In genomic region chr20:40339661-40340449, GRCh38 we compare ENCODE assay signal across 17 cellular contexts.
DNase-seq lines count a peak whose midpoint lies in the region; ATAC-seq and TF ChIP-seq lines count a peak whose summit lies in the region.
"Had no signal": no experiment of that assay in that cellular context is flagged by ENCODE, and none has a peak within 500 bp of the region (broad histone marks: within the 10 kb centered on the region; RNA-seq: fewer than 3 reads in every experiment).

No MANE protein-coding gene starts in this region.

- no peaks in the 10 kb centered on the region for H3K27me3 ChIP-seq in upper lobe of left lung
- no peaks in the 10 kb centered on the region for H3K27me3 ChIP-seq in HAP-1 (ENCODE audit: low read depth)

- peak in 2 of 4 donors; percentile 19 to 37 for TF ChIP-seq EP300 in upper lobe of left lung (IDR thresholded peaks at IDR 0.05)

- intact Hi-C loops in activated CD4-positive, alpha-beta T cell treated with anti-CD3 and anti-CD28 coated beads, Interleukin-2, amount 10 ng/mL, durations not matched to agents 24 days and 14 days (cut with micrococcal nuclease), result no loop called here
- intact Hi-C loops in activated CD4-positive, alpha-beta T cell treated with anti-CD3 and anti-CD28 coated beads for 36 hours (cut with DNase I, micrococcal nuclease), result no loop called here
- intact Hi-C loops in mucosa of descending colon (cut with DNase I, micrococcal nuclease), result no loop called here

- H3K4me1 ChIP-seq in mucosa of descending colon (ENCODE audit: low read depth) (no peaks in the 10 kb centered on the region), upper lobe of left lung (no peaks in the 10 kb centered on the region), HAP-1 (no peaks in the 10 kb centered on the region)

- 72 to 81% methylated on average over 2 of the region's 2 CpGs for WGBS in upper lobe of left lung, 2 donors

- H3K4me3 ChIP-seq in fibroblast of mammary gland (ENCODE audit: control insufficient read depth, low read depth, low read length), result no peak overlapping the region
- H3K4me3 ChIP-seq in mucosa of descending colon, result no peak overlapping the region
- no peak overlapping the region for H3K4me3 ChIP-seq in upper lobe of left lung
- no peak overlapping the region for H3K4me3 ChIP-seq in HAP-1
- H3K4me3 ChIP-seq: coronary artery had no signal

- POLR2A ChIA-PET in activated CD4-positive, alpha-beta T cell treated with anti-CD3 and anti-CD28 coated beads for 36 hours (lab: Charles Lee), result no interaction called here

- CTCF ChIA-PET in activated CD4-positive, alpha-beta T cell treated with anti-CD3 and anti-CD28 coated beads for 36 hours (lab: Charles Lee), result interaction anchor here (1.0 kb wide), 1 partner anchor 625 kb away, joined by 3 read pairs; no protein-coding TSS in a partner anchor

- peak; percentile 16 for DNase-seq in activated CD4-positive, alpha-beta T cell treated with anti-CD3 and anti-CD28 coated beads, Interleukin-2, amount 10 ng/mL, durations not matched to agents 24 days and 14 days
- DNase-seq in activated CD4-positive, alpha-beta T cell treated with anti-CD3 and anti-CD28 coated beads for 36 hours, result no peak
- DNase-seq in fibroblast of mammary gland (ENCODE audit: low read depth), result peak; percentile 27
- DNase-seq in mucosa of descending colon, result peak in 2 of 3 donors; percentile 25 to 63
- peak in 1 of 2 donors; percentile 75 for DNase-seq in upper lobe of left lung
- DNase-seq in NCI-H187 (lab: John Stamatoyannopoulos, UW), result no peak
- no peak for DNase-seq in HAP-1 (ENCODE audit: low spot score in 2 of 2)
- DNase-seq in NCI-H510A (lab: John Stamatoyannopoulos, UW), result no peak
- DNase-seq: activated CD4-positive, alpha-beta T cell treated with anti-CD3 and anti-CD28 coated beads for 4 hours; activated T-cell treated with anti-CD3 and anti-CD28 coated beads, Interleukin-2, amount 50 U/mL, for 4 hours; COR-L47; NCI-H2227 treated with DMSO at 0.1 percent for 48 hours; PC-3; T-helper 1 cell had no signal

- H3K27ac Mint-ChIP-seq in activated CD4-positive, alpha-beta T cell treated with anti-CD3 and anti-CD28 coated beads, Interleukin-2, amount 10 ng/mL, durations not matched to agents 24 days and 14 days, result no peak overlapping the region
- H3K27ac Mint-ChIP-seq in activated CD4-positive, alpha-beta T cell treated with anti-CD3 and anti-CD28 coated beads for 36 hours, result no peak overlapping the region

- H3K4me3 Mint-ChIP-seq in activated CD4-positive, alpha-beta T cell treated with anti-CD3 and anti-CD28 coated beads, Interleukin-2, amount 10 ng/mL, durations not matched to agents 24 days and 14 days, result no peak overlapping the region
- H3K4me3 Mint-ChIP-seq in activated CD4-positive, alpha-beta T cell treated with anti-CD3 and anti-CD28 coated beads for 36 hours, result no peak overlapping the region
- H3K4me3 Mint-ChIP-seq: activated T-cell treated with anti-CD3 and anti-CD28 coated beads, Interleukin-2, amount 50 U/mL, for 4 hours had no signal

- TF ChIP-seq POLR2A in upper lobe of left lung (IDR thresholded peaks at IDR 0.05), result peak in 1 of 4 donors; percentile 9

- H3K4me1 Mint-ChIP-seq in activated CD4-positive, alpha-beta T cell treated with anti-CD3 and anti-CD28 coated beads, Interleukin-2, amount 10 ng/mL, durations not matched to agents 24 days and 14 days, result no peaks in the 10 kb centered on the region
- no peaks in the 10 kb centered on the region for H3K4me1 Mint-ChIP-seq in activated CD4-positive, alpha-beta T cell treated with anti-CD3 and anti-CD28 coated beads for 36 hours

- H3K27me3 Mint-ChIP-seq in activated CD4-positive, alpha-beta T cell treated with anti-CD3 and anti-CD28 coated beads, Interleukin-2, amount 10 ng/mL, durations not matched to agents 24 days and 14 days, result no peaks in the 10 kb centered on the region
- H3K27me3 Mint-ChIP-seq in activated CD4-positive, alpha-beta T cell treated with anti-CD3 and anti-CD28 coated beads for 36 hours, result peaks cover 7% of the 10 kb centered on the region

- in situ Hi-C loops in HAP-1 (cut with MboI; ENCODE audit: low sequenced_read_pairs), result loop anchor here (25.0 kb wide), 1 partner anchor 97 kb away; no protein-coding TSS in a partner anchor

- peaks cover 5% of the 10 kb centered on the region for H3K9me3 Mint-ChIP-seq in activated CD4-positive, alpha-beta T cell treated with anti-CD3 and anti-CD28 coated beads, Interleukin-2, amount 10 ng/mL, durations not matched to agents 24 days and 14 days
- H3K9me3 Mint-ChIP-seq in activated CD4-positive, alpha-beta T cell treated with anti-CD3 and anti-CD28 coated beads for 36 hours (ENCODE audit: low read depth), result peaks cover 15% of the 10 kb centered on the region

- TF ChIP-seq CTCF in fibroblast of mammary gland (conservative IDR thresholded peaks at IDR 0.05; ENCODE audit: control insufficient read depth, insufficient read depth, low read depth, low read length), result no peak
- no peak for TF ChIP-seq CTCF in mucosa of descending colon (IDR thresholded peaks at IDR 0.05)
- TF ChIP-seq CTCF in upper lobe of left lung (IDR thresholded peaks at IDR 0.05), result no peak

- H3K36me3 Mint-ChIP-seq in activated CD4-positive, alpha-beta T cell treated with anti-CD3 and anti-CD28 coated beads, Interleukin-2, amount 10 ng/mL, durations not matched to agents 24 days and 14 days (ENCODE audit: low read depth), result no peaks in the 10 kb centered on the region
- no peaks in the 10 kb centered on the region for H3K36me3 Mint-ChIP-seq in activated CD4-positive, alpha-beta T cell treated with anti-CD3 and anti-CD28 coated beads for 36 hours (ENCODE audit: low read depth)

- peak overlapping the region in 2 of 4 donors; percentile 34 to 42 for H3K27ac ChIP-seq in upper lobe of left lung
- H3K27ac ChIP-seq: 22Rv1 had no signal

- no peaks in the 10 kb centered on the region for H3K36me3 ChIP-seq in mucosa of descending colon (ENCODE audit: low read depth)
- H3K36me3 ChIP-seq in upper lobe of left lung, result no peaks in the 10 kb centered on the region
- H3K36me3 ChIP-seq in HAP-1 (replicated peaks), result no peaks in the 10 kb centered on the region

- H3K9me3 ChIP-seq in mucosa of descending colon (peaks cover 11% of the 10 kb centered on the region), upper lobe of left lung (peaks cover 6 to 24% (median 17%) of the 10 kb centered on the region in 4 donors), HAP-1 (peaks cover 3% of the 10 kb centered on the region; the same call in 1 of the 2 replicates)

- ATAC-seq in activated CD4-positive, alpha-beta T cell treated with anti-CD3 and anti-CD28 coated beads for 36 hours, result no peak
- ATAC-seq in mucosa of descending colon (peak; percentile 48), upper lobe of left lung (ENCODE audit: low FRiP score in 2 of 2) (peak; percentile 64 to 93)
- ATAC-seq: activated T-cell treated with anti-CD3 and anti-CD28 coated beads, Interleukin-2, amount 50 U/mL, for 4 hours; HCT116; PC-3 had no signal

Comparison
In these comparisons a context has a peak if more than half of its experiments do, and no peak if none do; other contexts are left out.
1. DNase-seq: peak in activated CD4-positive, alpha-beta T cell treated with anti-CD3 and anti-CD28 coated beads, Interleukin-2, amount 10 ng/mL, durations not matched to agents 24 days and 14 days (single experiment), fibroblast of mammary gland (single experiment) and mucosa of descending colon (2 of 3); none in activated CD4-positive, alpha-beta T cell treated with anti-CD3 and anti-CD28 coated beads for 36 hours (single experiment), NCI-H187 (0 of 2), HAP-1 (0 of 2) and NCI-H510A (single experiment).